Comparison of ENCODE assay signal across 1 cellular context in genomic region chr6:11197175-11197535, GRCh38.
TF ChIP-seq lines count a peak whose summit lies in the region.

No MANE protein-coding gene starts in this region.

TF ChIP-seq in HepG2, 621 proteins besides CTCF, POLR2A, EP300 and RAD21 (continued from another document):
- no peak for TF ChIP-seq HNF1B (CRISPR knock-in tag; IDR thresholded peaks at IDR 0.05)
- TF ChIP-seq SSRP1 (CRISPR knock-in tag; IDR thresholded peaks at IDR 0.05): peak; percentile 7; the same call in 1 of the 2 replicates
- TF ChIP-seq ZNF7 (CRISPR knock-in tag; IDR thresholded peaks at IDR 0.05): no peak
- 0 out of 2 replicates have a peak, but pooled peaks have one; percentile 3 for TF ChIP-seq IRF2 (CRISPR knock-in tag; IDR thresholded peaks at IDR 0.05)
- 0 out of 2 replicates have a peak, but pooled peaks have one; percentile 12 for TF ChIP-seq THAP11 (CRISPR knock-in tag; IDR thresholded peaks at IDR 0.05)
- TF ChIP-seq ZBTB40 (IDR thresholded peaks at IDR 0.05): no peak
- no peak for TF ChIP-seq ZBTB40 (CRISPR knock-in tag; IDR thresholded peaks at IDR 0.05)
- no peak for TF ChIP-seq ZNF260 (CRISPR knock-in tag; IDR thresholded peaks at IDR 0.05; ENCODE audit: borderline replicate concordance, low read depth)
- no peak for TF ChIP-seq MLXIP (CRISPR knock-in tag; IDR thresholded peaks at IDR 0.05; ENCODE audit: borderline replicate concordance)
